Comparison of ENCODE assay signal across 10 cellular contexts in the genomic region with DNA sequence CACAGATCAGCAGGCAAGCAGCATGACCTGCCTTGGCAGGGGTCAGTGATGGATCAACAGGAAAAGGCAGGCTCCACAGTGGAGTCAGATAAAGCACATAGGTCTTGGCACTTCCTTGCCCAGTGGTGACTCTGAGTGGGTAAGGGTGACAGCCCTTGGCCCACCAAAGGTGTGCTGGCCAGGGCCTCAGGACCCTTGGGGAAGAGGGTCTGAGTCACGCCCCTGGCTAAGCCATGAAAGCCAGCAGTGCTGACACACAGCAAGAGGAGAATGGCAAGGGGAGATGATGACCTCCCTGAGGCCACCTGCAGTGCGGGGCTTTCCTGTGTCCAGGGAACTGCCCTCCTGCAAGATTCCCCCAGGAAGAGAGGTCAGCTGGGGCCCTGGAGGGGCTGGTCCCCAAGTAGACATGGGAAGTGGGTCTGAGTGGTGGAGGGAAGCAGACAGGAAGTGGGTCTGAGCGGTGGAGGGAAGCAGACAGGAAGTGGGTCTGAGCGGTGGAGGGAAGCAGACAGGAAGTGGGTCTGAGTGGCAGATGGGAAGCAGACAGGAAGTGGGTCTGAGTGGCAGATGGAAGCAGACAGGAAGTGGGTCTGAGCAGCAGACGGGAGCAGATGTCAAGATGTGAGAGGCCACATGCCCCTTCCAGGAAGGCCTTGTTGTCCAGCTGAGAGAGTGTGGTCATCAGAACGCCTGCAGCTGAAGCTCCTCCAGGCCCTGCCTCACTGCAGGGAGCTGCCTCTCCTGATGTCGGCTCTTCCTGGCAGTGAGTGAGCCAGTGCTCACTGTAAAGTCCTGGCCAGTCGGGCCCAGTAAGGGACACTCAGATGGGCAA. TPM values are rescaled to one million over a fixed set of nuclear protein-coding genes. Genes with fewer than 3 reads are reported as not detected.
DNase-seq lines count a peak whose midpoint lies in the region; ATAC-seq, FAIRE-seq and TF ChIP-seq lines count a peak whose summit lies in the region.
"Had no signal": no experiment of that assay in that cellular context is flagged by ENCODE, and none has a peak within 500 bp of the region (broad histone marks: within the 10 kb centered on the region; RNA-seq: fewer than 3 reads in every experiment).

No MANE protein-coding gene starts in this region.

- FAIRE-seq in HepG2 (lab: Jason Lieb, UNC): no peak

- no peak overlapping the region for H3K4me2 ChIP-seq in HepG2 (ENCODE audit: low read depth, low read length)

- no peaks in the 10 kb centered on the region for H3K79me2 ChIP-seq in HepG2 (ENCODE audit: insufficient read depth, low read length)

- no peak overlapping the region for H3K9ac ChIP-seq in HepG2 (ENCODE audit: insufficient read depth, low read depth, low read length)

- H3K27ac ChIP-seq in HepG2 (ENCODE audit: extremely low read length, insufficient read depth, low read length): no peak overlapping the region
- no peak overlapping the region for H3K27ac ChIP-seq in stomach
- H3K27ac ChIP-seq in tibial nerve: no peak overlapping the region

- H3K4me1 Mint-ChIP-seq in activated CD8-positive, alpha-beta memory T cell treated with anti-CD3 and anti-CD28 coated beads, Interleukin-2, amount 10 ng/mL, durations not matched to agents 7 days and 5 days: peaks cover 41% of the 10 kb centered on the region

- intact Hi-C loops in cardiac septum (cut with DNase I): no loop called here
- intact Hi-C loops in Right ventricle myocardium superior (cut with DNase I): no loop called here
- intact Hi-C loops in HepG2 (cut with micrococcal nuclease; ENCODE audit: unreplicated experiment): no loop called here
- intact Hi-C loops in stomach (cut with DNase I; ENCODE audit: low total_unique reads): no loop called here

- peaks cover 6% of the 10 kb centered on the region for H3K9me3 Mint-ChIP-seq in activated CD8-positive, alpha-beta memory T cell treated with anti-CD3 and anti-CD28 coated beads, Interleukin-2, amount 10 ng/mL, durations not matched to agents 7 days and 5 days (ENCODE audit: low read depth)

- in situ Hi-C loops in HepG2 (cut with HindIII; ENCODE audit: extremely low pct_ligation_motif_present, low pct_unique_long_range_greater_than_20kb): no loop called here

- 12% methylated on average over 4 of the region's 8 CpGs for WGBS in HepG2 (ENCODE audit: low lambda C conversion rate)
- 69 to 80% (median 76%) methylated on average over 8 of the region's 8 CpGs for WGBS in stomach, 5 donors
- 63 to 79% methylated on average over 8 of the region's 8 CpGs for WGBS in tibial nerve, 2 donors

- no TSS peak for BruUV-seq in HepG2 (replicated peaks; lab: Mats Ljungman, UMichigan)

- TF ChIP-seq CTCF in HepG2 (CRISPR knock-in tag; IDR thresholded peaks at IDR 0.05): no peak
- TF ChIP-seq CTCF in stomach (IDR thresholded peaks at IDR 0.05): no peak
- TF ChIP-seq CTCF in tibial nerve (IDR thresholded peaks at IDR 0.05): no peak

- H2AFZ ChIP-seq in HepG2 (ENCODE audit: low read length): no peak overlapping the region

- ATAC-seq in Right ventricle myocardium superior (ENCODE audit: poor library complexity) (no peak), HepG2 (no peak)
- peak; percentile 59 for ATAC-seq in activated CD8-positive, alpha-beta memory T cell treated with anti-CD3 and anti-CD28 coated beads, Interleukin-2, amount 10 ng/mL, durations not matched to agents 7 days and 5 days

- H3K9me3 ChIP-seq in HepG2 (ENCODE audit: low read length) (no peaks in the 10 kb centered on the region), stomach (peaks cover 0 to 33% (median 7%) of the 10 kb centered on the region in 4 donors), tibial nerve (peaks cover 0 to 19% (median 0%) of the 10 kb centered on the region in 4 donors), MG63 (no peaks in the 10 kb centered on the region)

- CTCF ChIA-PET in activated CD8-positive, alpha-beta memory T cell treated with anti-CD3 and anti-CD28 coated beads, Interleukin-2, amount 10 ng/mL, durations not matched to agents 7 days and 5 days (lab: Charles Lee): no interaction called here
- CTCF ChIA-PET in HepG2 (lab: Yijun Ruan, JAX; ENCODE audit: low intra/inter-chr PET ratio, low total read pairs): no interaction called here

- H3K4me1 ChIP-seq in HepG2 (ENCODE audit: insufficient read depth, low read length): no peaks in the 10 kb centered on the region
- H3K4me1 ChIP-seq in stomach: no peaks in the 10 kb centered on the region
- no peaks in the 10 kb centered on the region for H3K4me1 ChIP-seq in tibial nerve
- H3K4me1 ChIP-seq: BE2C had no signal

- no peaks in the 10 kb centered on the region for H4K20me1 ChIP-seq in HepG2 (ENCODE audit: insufficient read depth, low read length)

- POLR2A ChIA-PET in HepG2 (lab: Yijun Ruan, JAX): no interaction called here

- DNase-seq in cardiac septum (ENCODE audit: low spot score) (peak; percentile 67), Right ventricle myocardium superior (no peak), HepG2 (ENCODE audit: low spot score) (no peak), stomach (peak; percentile 24), HUDEP-2 (lab: John Stamatoyannopoulos, UW; ENCODE audit: unreplicated experiment in 76 of 76) (no peak), tibial nerve (ENCODE audit: low spot score in 2 of 2) (no peak), MG63 (no peak)
- DNase-seq in activated CD8-positive, alpha-beta memory T cell treated with anti-CD3 and anti-CD28 coated beads, Interleukin-2, amount 10 ng/mL, durations not matched to agents 7 days and 5 days: peak; percentile 75
- DNase-seq: BE2C, NCI-H526 treated with DMSO at 0.1 percent for 48 hours had no signal

- H3K27me3 Mint-ChIP-seq in activated CD8-positive, alpha-beta memory T cell treated with anti-CD3 and anti-CD28 coated beads, Interleukin-2, amount 10 ng/mL, durations not matched to agents 7 days and 5 days: no peaks in the 10 kb centered on the region

- peaks cover 2 to 32% of the 10 kb centered on the region in 2 experiments; a peak in 3 of 5 replicates for H3K27me3 ChIP-seq in HepG2 (ENCODE audit: control insufficient read depth in 1 of 2, insufficient read depth in 2 of 2, low read length in 2 of 2)
- H3K27me3 ChIP-seq in stomach: peaks cover 0 to 15% (median 0%) of the 10 kb centered on the region in 3 donors
- no peaks in the 10 kb centered on the region for H3K27me3 ChIP-seq in tibial nerve
- no peaks in the 10 kb centered on the region for H3K27me3 ChIP-seq in MG63
- H3K27me3 ChIP-seq: BE2C had no signal

- no peaks in the 10 kb centered on the region for H3K36me3 ChIP-seq in HepG2 (replicated peaks in 1 of 2; ENCODE audit: control insufficient read depth in 1 of 2, insufficient read depth in 2 of 2, low read length in 2 of 2)
- no peaks in the 10 kb centered on the region for H3K36me3 ChIP-seq in stomach
- no peaks in the 10 kb centered on the region for H3K36me3 ChIP-seq in tibial nerve
- H3K36me3 ChIP-seq in MG63: no peaks in the 10 kb centered on the region
- H3K36me3 ChIP-seq: BE2C had no signal

- H3K27ac Mint-ChIP-seq in activated CD8-positive, alpha-beta memory T cell treated with anti-CD3 and anti-CD28 coated beads, Interleukin-2, amount 10 ng/mL, durations not matched to agents 7 days and 5 days: peak overlapping the region; percentile 75

- no peak for TF ChIP-seq EP300 in HepG2 (IDR thresholded peaks at IDR 0.05; ENCODE audit: low read depth in 2 of 2, low read length in 2 of 2)
- no peak for TF ChIP-seq EP300 in HepG2 (CRISPR knock-in tag; IDR thresholded peaks at IDR 0.05; ENCODE audit: borderline replicate concordance)
- no peak for TF ChIP-seq EP300 in stomach (IDR thresholded peaks at IDR 0.05)
- TF ChIP-seq EP300 in tibial nerve (IDR thresholded peaks at IDR 0.05): no peak

- no peak for TF ChIP-seq POLR2A in HepG2 (IDR thresholded peaks at IDR 0.05; ENCODE audit: insufficient read depth in 1 of 2, low read depth in 2 of 2, low read length in 2 of 2)
- TF ChIP-seq POLR2A in stomach (IDR thresholded peaks at IDR 0.05): no peak
- TF ChIP-seq POLR2A in tibial nerve (IDR thresholded peaks at IDR 0.05): no peak

- H3K4me3 ChIP-seq in HepG2 (replicated peaks in 1 of 3; ENCODE audit: insufficient read depth in 1 of 3, low read depth in 2 of 3, low read length in 3 of 3) (no peak overlapping the region), stomach (no peak overlapping the region), tibial nerve (no peak overlapping the region), MG63 (no peak overlapping the region)

- peaks cover 20% of the 10 kb centered on the region for H3K36me3 Mint-ChIP-seq in activated CD8-positive, alpha-beta memory T cell treated with anti-CD3 and anti-CD28 coated beads, Interleukin-2, amount 10 ng/mL, durations not matched to agents 7 days and 5 days

- no peak for TF ChIP-seq RAD21 in HepG2 (CRISPR knock-in tag; IDR thresholded peaks at IDR 0.05)

- no peak overlapping the region for H3K4me3 Mint-ChIP-seq in activated CD8-positive, alpha-beta memory T cell treated with anti-CD3 and anti-CD28 coated beads, Interleukin-2, amount 10 ng/mL, durations not matched to agents 7 days and 5 days

RNA-seq across cellular contexts. Expression of a gene that starts 34.8 kb away (rescaled TPM):
- total RNA-seq in cardiac septum (not detected), Right ventricle myocardium superior (0.16 TPM), HepG2 (2016; rRNA removed; fragmentation: Illumina TruSeq; extraction: Trizol) (not detected in 2 replicates), stomach (1 to 10 TPM in 1 of 5 donors, under 1 TPM in 2, not detected in 2; 0.29 to 1.8 (median 0.29) TPM), tibial nerve (10 to 100 TPM in 1 of 4 donors, 1 to 10 TPM in 3; 4.2 to 19.5 (median 5.3) TPM)
- not detected for total RNA-seq in activated CD8-positive, alpha-beta memory T cell treated with anti-CD3 and anti-CD28 coated beads, Interleukin-2, amount 10 ng/mL, durations not matched to agents 7 days and 5 days
- not detected in 2 replicates for total RNA-seq in HepG2 (2016; cell fraction: cytosol; rRNA removed; fragmentation: Illumina TruSeq; extraction: Trizol; ENCODE audit: low read depth)
- total RNA-seq in HepG2 (2016; cell fraction: insoluble cytoplasmic fraction; rRNA removed; fragmentation: Illumina TruSeq; extraction: Trizol): not detected in 2 replicates
- not detected in 2 replicates for total RNA-seq in HepG2 (2016; cell fraction: membrane; rRNA removed; fragmentation: Illumina TruSeq; extraction: Trizol)
- total RNA-seq in HepG2 (2016; cell fraction: nucleus; rRNA removed; fragmentation: Illumina TruSeq; extraction: Trizol): not detected in 2 replicates
- polyA plus RNA-seq in HepG2 (2011; rRNA removed) (not detected in 2 replicates), stomach (1 to 10 TPM; 1.1 to 3.4 (median 2.9) TPM)
- not detected in 2 replicates for polyA plus RNA-seq in HepG2 (2011; cell fraction: cytosol; rRNA removed)
- not detected in 2 replicates for polyA plus RNA-seq in HepG2 (2011; cell fraction: nucleus; rRNA removed)
- not detected in 2 replicates for polyA plus RNA-seq in HepG2 (2012)
- not detected in 2 replicates for polyA plus RNA-seq in HepG2 (2016; cell fraction: cytosol; fragmentation: Illumina TruSeq; extraction: Trizol; ENCODE audit: low read depth)
- not detected in 2 replicates for polyA plus RNA-seq in HepG2 (2016; cell fraction: insoluble cytoplasmic fraction; fragmentation: Illumina TruSeq; extraction: Trizol; ENCODE audit: low read depth)
- not detected in 2 replicates for polyA plus RNA-seq in HepG2 (2016; cell fraction: membrane; fragmentation: Illumina TruSeq; extraction: Trizol; ENCODE audit: low read depth)
- not detected in 2 replicates for polyA plus RNA-seq in HepG2 (2016; cell fraction: nucleus; fragmentation: Illumina TruSeq; extraction: Trizol; ENCODE audit: insufficient read depth, low read depth)
- polyA minus RNA-seq in HepG2 (2011; rRNA and poly(A)+ RNA removed; ENCODE audit: low replicate concordance): 0.10 and 7.2 TPM in 2 replicates
- polyA minus RNA-seq in HepG2 (2011; cell fraction: cytosol; rRNA and poly(A)+ RNA removed): not detected in 2 replicates
- polyA minus RNA-seq in HepG2 (2011; cell fraction: nucleus; rRNA and poly(A)+ RNA removed): not detected in 2 replicates
- total RNA-seq in MG63 (2014; rRNA removed; shearing (Covaris generic); ENCODE audit: low replicate concordance): 0.07 TPM in 1 of 2 replicates, not detected in the other

Comparison
In these comparisons a context has a peak if more than half of its experiments do, and no peak if none do; other contexts are left out.
1. DNase-seq: peak in cardiac septum (single experiment), activated CD8-positive, alpha-beta memory T cell treated with anti-CD3 and anti-CD28 coated beads, Interleukin-2, amount 10 ng/mL, durations not matched to agents 7 days and 5 days (single experiment) and stomach (single experiment); none in Right ventricle myocardium superior (single experiment), HepG2 (single experiment), HUDEP-2 (0 of 76), tibial nerve (0 of 2) and MG63 (single experiment).